In the genomic region with DNA sequence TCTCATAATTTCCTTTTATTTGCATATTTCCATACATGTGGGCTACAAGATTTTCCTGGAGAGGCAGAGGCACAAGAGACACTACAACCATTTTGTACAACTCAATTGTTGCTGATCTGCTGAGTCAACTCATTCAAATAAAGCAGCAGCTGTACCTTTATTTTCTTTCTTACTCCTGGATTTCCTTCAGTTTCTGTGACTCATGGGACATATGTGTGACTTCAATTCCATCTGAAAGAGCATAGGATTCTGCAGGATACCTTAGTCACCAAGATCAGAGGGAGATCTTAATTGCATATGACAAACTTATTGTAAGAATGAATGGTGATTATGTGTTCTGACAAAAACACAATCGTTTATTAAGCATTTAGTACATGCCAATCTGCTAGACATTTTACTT, we compare ENCODE assay signal across 27 cellular contexts.
"Had no signal": no experiment of that assay in that cellular context is flagged by ENCODE, and none has a peak within 500 bp of the region (broad histone marks: within the 10 kb centered on the region; RNA-seq: fewer than 3 reads in every experiment).

No MANE protein-coding gene starts in this region.

- H3K4me1 ChIP-seq: foreskin keratinocyte, prostate gland, right atrium auricular region, spleen, testis, uterus had no signal

- H2AFZ ChIP-seq: hepatocyte had no signal

- H3K36me3 ChIP-seq: neutrophil, ovary, prostate gland, right atrium auricular region, spleen, uterus had no signal

- H3K4me2 ChIP-seq: hepatocyte had no signal

- ATAC-seq: activated CD4-positive, CD25-positive, alpha-beta regulatory T cell treated with anti-CD3 and anti-CD28 coated beads, Interleukin-2, amount 50 U/mL, for 24 hours; activated T-cell treated with anti-CD3 and anti-CD28 coated beads, Interleukin-2, amount 50 U/mL, for 72 hours; foreskin keratinocyte; left ventricle myocardium superior; natural killer cell treated with Interleukin-12 subunit alpha and Interleukin-12 subunit beta and Interleukin-15 and Interleukin-18, amount 100 ng/mL, for 72 hours had no signal

- H3K4me3 ChIP-seq: hepatocyte, ovary, prostate gland, right atrium auricular region, spleen, testis, uterus had no signal

- H3K27me3 Mint-ChIP-seq: activated CD4-positive, alpha-beta memory T cell treated with anti-CD3 and anti-CD28 coated beads, Interleukin-2, amount 10 ng/mL, durations not matched to agents 7 days and 5 days; activated CD4-positive, alpha-beta T cell treated with anti-CD3 and anti-CD28 coated beads, Interleukin-2, amount 10 ng/mL, durations not matched to agents 24 days and 14 days; activated naive CD4-positive, alpha-beta T cell treated with anti-CD3 and anti-CD28 coated beads, Interleukin-2, amount 10 ng/mL, durations not matched to agents 7 days and 5 days; dendritic cell treated with granulocyte-macrophage colony-stimulating factor and Interleukin-4, amounts not matched to agents 40 ng/mL and 50 ng/mL, for 4 days; natural killer cell treated with Interleukin-12 subunit alpha and Interleukin-12 subunit beta and Interleukin-15 and Interleukin-18, amount 100 ng/mL, for 72 hours had no signal

- H3K79me2 ChIP-seq: hepatocyte had no signal

- H3K9me3 ChIP-seq: neutrophil, ovary, prostate gland, right atrium auricular region, testis, uterus had no signal

- H3K27me3 ChIP-seq: foreskin keratinocyte, hepatocyte, neutrophil, ovary, right atrium auricular region, spleen, testis, uterus had no signal

- H3K36me3 Mint-ChIP-seq: activated naive CD4-positive, alpha-beta T cell treated with anti-CD3 and anti-CD28 coated beads, Interleukin-2, amount 10 ng/mL, durations not matched to agents 7 days and 5 days had no signal

- H3K27ac ChIP-seq: foreskin keratinocyte, hepatocyte, neutrophil, ovary, prostate gland, right atrium auricular region, spleen, testis, uterus, VCaP had no signal

- DNase-seq: activated CD4-positive, alpha-beta memory T cell treated with anti-CD3 and anti-CD28 coated beads, Interleukin-2, amount 10 ng/mL, durations not matched to agents 7 days and 5 days; activated CD4-positive, alpha-beta T cell treated with anti-CD3 and anti-CD28 coated beads, Interleukin-2, amount 10 ng/mL, durations not matched to agents 24 days and 14 days; activated effector memory CD4-positive, alpha-beta T cell treated with Interleukin-2 at 50 U/mL for 16 hours; activated naive CD4-positive, alpha-beta T cell treated with anti-CD3 and anti-CD28 coated beads, Interleukin-2, amount 10 ng/mL, durations not matched to agents 7 days and 5 days; activated T-cell treated with anti-CD3 and anti-CD28 coated beads, Interleukin-2, amount 50 U/mL, for 72 hours; amygdala; caudate nucleus; effector CD8-positive, alpha-beta T cell; glutamatergic neuron; left ventricle myocardium superior; mammary epithelial cell; ovary; spleen; stimulated activated CD4-positive, alpha-beta T cell treated with anti-CD3 and anti-CD28 coated beads, Interleukin-4, amount 100 ng/mL, for 1 hour; stimulated activated naive CD4-positive, alpha-beta T cell; testis; trophoblast cell; uterus had no signal

- H3K4me1 Mint-ChIP-seq: activated CD4-positive, alpha-beta memory T cell treated with anti-CD3 and anti-CD28 coated beads, Interleukin-2, amount 10 ng/mL, durations not matched to agents 7 days and 5 days; activated CD4-positive, alpha-beta T cell treated with anti-CD3 and anti-CD28 coated beads, Interleukin-2, amount 10 ng/mL, durations not matched to agents 24 days and 14 days; activated naive CD4-positive, alpha-beta T cell treated with anti-CD3 and anti-CD28 coated beads, Interleukin-2, amount 10 ng/mL, durations not matched to agents 7 days and 5 days had no signal

- H3K4me3 Mint-ChIP-seq: activated CD4-positive, alpha-beta memory T cell treated with anti-CD3 and anti-CD28 coated beads, Interleukin-2, amount 10 ng/mL, durations not matched to agents 7 days and 5 days; activated CD4-positive, alpha-beta T cell treated with anti-CD3 and anti-CD28 coated beads, Interleukin-2, amount 10 ng/mL, durations not matched to agents 24 days and 14 days; activated naive CD4-positive, alpha-beta T cell treated with anti-CD3 and anti-CD28 coated beads, Interleukin-2, amount 10 ng/mL, durations not matched to agents 7 days and 5 days; activated T-cell treated with anti-CD3 and anti-CD28 coated beads, Interleukin-2, amount 50 U/mL, for 72 hours; dendritic cell treated with granulocyte-macrophage colony-stimulating factor and Interleukin-4, amounts not matched to agents 40 ng/mL and 50 ng/mL, for 4 days; natural killer cell treated with Interleukin-12 subunit alpha and Interleukin-12 subunit beta and Interleukin-15 and Interleukin-18, amount 100 ng/mL, for 72 hours had no signal

- H3K27ac Mint-ChIP-seq: activated CD4-positive, alpha-beta memory T cell treated with anti-CD3 and anti-CD28 coated beads, Interleukin-2, amount 10 ng/mL, durations not matched to agents 7 days and 5 days; activated CD4-positive, alpha-beta T cell treated with anti-CD3 and anti-CD28 coated beads, Interleukin-2, amount 10 ng/mL, durations not matched to agents 24 days and 14 days; activated naive CD4-positive, alpha-beta T cell treated with anti-CD3 and anti-CD28 coated beads, Interleukin-2, amount 10 ng/mL, durations not matched to agents 7 days and 5 days; activated T-cell treated with anti-CD3 and anti-CD28 coated beads, Interleukin-2, amount 50 U/mL, for 72 hours; dendritic cell treated with granulocyte-macrophage colony-stimulating factor and Interleukin-4, amounts not matched to agents 40 ng/mL and 50 ng/mL, for 4 days; natural killer cell treated with Interleukin-12 subunit alpha and Interleukin-12 subunit beta and Interleukin-15 and Interleukin-18, amount 100 ng/mL, for 72 hours had no signal
